12 cellular contexts compared by ENCODE assay signal in genomic region chr11:68581439-68581838, GRCh38.
A peak's percentile ranks its signal among the peaks of the same experiment; 100 is the strongest.
DNase-seq lines count a peak whose midpoint lies in the region; ATAC-seq and TF ChIP-seq lines count a peak whose summit lies in the region.
"Had no signal": no experiment of that assay in that cellular context is flagged by ENCODE, and none has a peak within 500 bp of the region (broad histone marks: within the 10 kb centered on the region; RNA-seq: fewer than 3 reads in every experiment).

No MANE protein-coding gene starts in this region.

- no peak overlapping the region for H2BK15ac ChIP-seq in IMR-90 (ENCODE audit: low read depth, low read length)
- H2BK15ac ChIP-seq in neuronal stem cell (ENCODE audit: low read length): no peak overlapping the region

- TF ChIP-seq POLR2A in IMR-90 (IDR thresholded peaks at IDR 0.05; ENCODE audit: low read depth, low read length): no peak

- peak overlapping the region; percentile 66 for H3K27ac ChIP-seq in BLaER1
- no peak overlapping the region for H3K27ac ChIP-seq in IMR-90 (ENCODE audit: insufficient read depth, low read length)
- peak overlapping the region; percentile 50 to 75 for H3K27ac ChIP-seq in ascending aorta
- H3K27ac ChIP-seq in osteoblast (ENCODE audit: low read depth, low read length): peak overlapping the region; percentile 79
- no peak overlapping the region for H3K27ac ChIP-seq in neuronal stem cell (replicated peaks; ENCODE audit: low read length)

- H3K18ac ChIP-seq in IMR-90 (ENCODE audit: low read depth, low read length) (no peak overlapping the region), neuronal stem cell (ENCODE audit: low read length) (no peak overlapping the region)

- peaks cover 53% of the 10 kb centered on the region for H4K20me1 ChIP-seq in BLaER1
- H4K20me1 ChIP-seq in IMR-90 (ENCODE audit: insufficient read depth, low read length): peaks cover 31% of the 10 kb centered on the region
- peaks cover 7% of the 10 kb centered on the region for H4K20me1 ChIP-seq in osteoblast (ENCODE audit: insufficient read depth, low read length)

- H3K9ac ChIP-seq in BLaER1 (0 out of 2 replicates have a peak overlapping the region, but pooled peaks have one; percentile 37), IMR-90 (ENCODE audit: low read depth, low read length) (no peak overlapping the region), neuronal stem cell (ENCODE audit: low read depth, low read length, poor library complexity) (no peak overlapping the region)

- H3K9me3 ChIP-seq in BLaER1 (0 out of 2 replicates have a peak, but pooled peaks cover 4% of the 10 kb centered on the region), IMR-90 (ENCODE audit: control insufficient read depth, insufficient read depth, low read length) (no peaks in the 10 kb centered on the region), ascending aorta (no peaks in the 10 kb centered on the region), osteoblast (ENCODE audit: low read depth, low read length) (no peaks in the 10 kb centered on the region), neuronal stem cell (replicated peaks in 1 of 2; ENCODE audit: control insufficient read depth in 2 of 2, insufficient read depth in 1 of 2, low read depth in 1 of 2, low read length in 2 of 2) (peaks cover 0 to 4% of the 10 kb centered on the region in 2 donors)

- no peak overlapping the region for H3K4ac ChIP-seq in IMR-90 (ENCODE audit: low read depth, low read length)
- H3K4ac ChIP-seq in neuronal stem cell (ENCODE audit: low read length): no peak overlapping the region

- 76% methylated on average over 2 of the region's 4 CpGs; no CpG with 5 or more reads in 1 of the 2 experiments for WGBS in IMR-90 (ENCODE audit: extremely low coverage in 2 of 2, insufficient read length in 1 of 2), 2 experiments
- no CpG with 5 or more reads among the region's 4 CpGs for WGBS in neuronal stem cell (ENCODE audit: extremely low coverage in 2 of 2, insufficient read length in 2 of 2, insufficient replicate concordance in 1 of 2), 2 donors

- H2BK120ac ChIP-seq in IMR-90 (ENCODE audit: low read depth, low read length) (no peak overlapping the region), neuronal stem cell (ENCODE audit: low read depth, low read length) (no peak overlapping the region)

- H3K27me3 ChIP-seq in BLaER1 (no peaks in the 10 kb centered on the region), IMR-90 (ENCODE audit: control insufficient read depth, insufficient read depth, low read length) (no peaks in the 10 kb centered on the region), ascending aorta (no peaks in the 10 kb centered on the region), osteoblast (ENCODE audit: insufficient read depth, low read length) (no peaks in the 10 kb centered on the region), neuronal stem cell (ENCODE audit: control insufficient read depth in 3 of 3, insufficient read depth in 3 of 3, low read depth in 1 of 3, low read length in 3 of 3) (no peaks in the 10 kb centered on the region)

- H2BK5ac ChIP-seq in IMR-90 (ENCODE audit: low read depth, low read length, poor library complexity, severe bottlenecking) (no peak overlapping the region), neuronal stem cell (ENCODE audit: low read length) (no peak overlapping the region)

- no peak overlapping the region for H2AK9ac ChIP-seq in IMR-90 (replicated peaks; ENCODE audit: low read depth, low read length, poor library complexity)

- H3K23ac ChIP-seq in IMR-90 (ENCODE audit: low read depth, low read length): no peak overlapping the region
- H3K23ac ChIP-seq in neuronal stem cell (ENCODE audit: low read depth, low read length, poor library complexity): no peak overlapping the region

- CTCF ChIA-PET in IMR-90 (lab: Yijun Ruan, JAX): no interaction called here

- no peak overlapping the region for H2AK5ac ChIP-seq in IMR-90 (ENCODE audit: low read depth, low read length)
- H2AK5ac ChIP-seq in neuronal stem cell (ENCODE audit: low read depth, low read length): no peak overlapping the region

- no peak overlapping the region for H4K5ac ChIP-seq in IMR-90 (ENCODE audit: low read depth, low read length)

- TF ChIP-seq CTCF in IMR-90 (conservative IDR thresholded peaks at IDR 0.05; ENCODE audit: low read depth, low read length): no peak
- no peak for TF ChIP-seq CTCF in ascending aorta (IDR thresholded peaks at IDR 0.05)
- TF ChIP-seq CTCF in osteoblast (IDR thresholded peaks at IDR 0.05; ENCODE audit: extremely low read depth, low read depth, low read length): no peak

- peaks cover 20% of the 10 kb centered on the region for H3K9me1 ChIP-seq in IMR-90 (ENCODE audit: insufficient read depth, low read length)

- TF ChIP-seq RAD21 in IMR-90 (IDR thresholded peaks at IDR 0.05; ENCODE audit: low read length): no peak

- BruUV-seq in IMR-90 (replicated peaks; lab: Mats Ljungman, UMichigan): no TSS peak

- H3K4me3 ChIP-seq in BLaER1: no peak overlapping the region
- H3K4me3 ChIP-seq in IMR-90 (ENCODE audit: insufficient read depth, low read depth, low read length): no peak overlapping the region
- H3K4me3 ChIP-seq in ascending aorta: no peak overlapping the region
- no peak overlapping the region for H3K4me3 ChIP-seq in osteoblast (ENCODE audit: insufficient read depth, low read length)
- no peak overlapping the region for H3K4me3 ChIP-seq in neuronal stem cell (ENCODE audit: low read length in 2 of 2)

- DNase-seq in IMR-90: no peak
- no peak for DNase-seq in ascending aorta (ENCODE audit: low spot score in 2 of 2)
- DNase-seq in osteoblast (ENCODE audit: insufficient read length, low spot score, missing footprints): no peak
- no peak for DNase-seq in neuronal stem cell (ENCODE audit: low spot score)
- DNase-seq in dedifferentiated amniotic fluid mesenchymal stem cell (ENCODE audit: extremely low spot score): no peak
- DNase-seq in NCI-H1417 treated with DMSO at 0.1 percent for 48 hours (lab: John Stamatoyannopoulos, UW): no peak
- DNase-seq: activated naive CD4-positive, alpha-beta T cell treated with anti-CD3 and anti-CD28 coated beads, Interleukin-2, amount 50 U/mL, for 16 hours; GDM1; stimulated activated CD4-positive, alpha-beta T cell treated with anti-CD3 and anti-CD28 coated beads, Interleukin-2, amount 100 ng/mL, for 24 hours had no signal

- H4K8ac ChIP-seq in IMR-90 (ENCODE audit: low read depth in 2 of 2, low read length in 2 of 2): no peak overlapping the region
- no peak overlapping the region for H4K8ac ChIP-seq in neuronal stem cell (ENCODE audit: low read depth, low read length)

- in situ Hi-C loops in IMR-90 (cut with MboI; ENCODE audit: low sequenced_read_pairs): no loop called here

- intact Hi-C loops in IMR-90 (cut with micrococcal nuclease) (no loop called here), ascending aorta (cut with DNase I) (no loop called here)

- H4K91ac ChIP-seq in IMR-90 (ENCODE audit: insufficient read depth, low read depth, low read length) (no peak overlapping the region), neuronal stem cell (ENCODE audit: low read depth, low read length, poor library complexity) (no peak overlapping the region)

- peaks cover 75% of the 10 kb centered on the region for H3K36me3 ChIP-seq in BLaER1
- H3K36me3 ChIP-seq in IMR-90 (ENCODE audit: control insufficient read depth, insufficient read depth, low read length): peaks cover 28% of the 10 kb centered on the region
- peaks cover 24 to 33% of the 10 kb centered on the region in 2 donors for H3K36me3 ChIP-seq in ascending aorta
- H3K36me3 ChIP-seq in osteoblast (ENCODE audit: insufficient read depth, low read length): peaks cover 59% of the 10 kb centered on the region
- peaks cover 33 to 96% of the 10 kb centered on the region in 2 donors for H3K36me3 ChIP-seq in neuronal stem cell (replicated peaks in 1 of 2; ENCODE audit: control insufficient read depth in 2 of 2, insufficient read depth in 2 of 2, low read length in 2 of 2)

- no peak overlapping the region for H2BK12ac ChIP-seq in neuronal stem cell (ENCODE audit: low read length)

- H3K56ac ChIP-seq in IMR-90 (ENCODE audit: extremely low read depth, insufficient read depth, low read length): no peak overlapping the region

- peaks cover 76% of the 10 kb centered on the region for H3K4me1 ChIP-seq in BLaER1
- H3K4me1 ChIP-seq in IMR-90 (ENCODE audit: control insufficient read depth, insufficient read depth, low read length): peaks cover 7% of the 10 kb centered on the region
- H3K4me1 ChIP-seq in ascending aorta: peaks cover 17 to 28% of the 10 kb centered on the region in 2 donors
- peaks cover 22% of the 10 kb centered on the region for H3K4me1 ChIP-seq in osteoblast (ENCODE audit: insufficient read depth, low read length)
- no peaks in the 10 kb centered on the region for H3K4me1 ChIP-seq in neuronal stem cell (ENCODE audit: control insufficient read depth in 2 of 2, insufficient read depth in 1 of 2, low read depth in 1 of 2, low read length in 2 of 2)

- H3K14ac ChIP-seq in IMR-90 (replicated peaks; ENCODE audit: low read depth, low read length) (no peak overlapping the region), neuronal stem cell (ENCODE audit: low read length) (no peak overlapping the region)

- H3K4me2 ChIP-seq in BLaER1 (peak overlapping the region; percentile 88), IMR-90 (ENCODE audit: low read depth, low read length) (no peak overlapping the region), osteoblast (ENCODE audit: insufficient read depth, low read length) (no peak overlapping the region), neuronal stem cell (ENCODE audit: insufficient read depth, low read length, poor library complexity, severe bottlenecking) (no peak overlapping the region)

- H3K79me1 ChIP-seq in IMR-90 (ENCODE audit: low read depth in 1 of 2, low read length in 2 of 2): peaks cover 32 to 70% of the 10 kb centered on the region in 2 experiments
- H3K79me1 ChIP-seq in neuronal stem cell (ENCODE audit: low read depth, low read length): no peaks in the 10 kb centered on the region

- dilution Hi-C loops in IMR-90 (cut with HindIII; ENCODE audit: low sequenced_read_pairs, unreplicated experiment): no loop called here

- peaks cover 27% of the 10 kb centered on the region for H3K79me2 ChIP-seq in osteoblast (ENCODE audit: insufficient read depth, low read length)

- ATAC-seq in IMR-90 (ENCODE audit: low read depth) (no peak), HG02852 (IDR thresholded peaks at IDR 0.05; ENCODE audit: unreplicated experiment) (no peak)
- ATAC-seq: HCT116 had no signal

- H2AFZ ChIP-seq in IMR-90 (replicated peaks; ENCODE audit: low read length, poor library complexity) (no peak overlapping the region), osteoblast (ENCODE audit: low read length) (no peak overlapping the region), neuronal stem cell (ENCODE audit: low read length) (no peak overlapping the region)

- H2BK20ac ChIP-seq in IMR-90 (ENCODE audit: low read depth, low read length): no peak overlapping the region

- POLR2A ChIA-PET in IMR-90 (lab: Charles Lee; ENCODE audit: unreplicated experiment): no interaction called here

TF ChIP-seq in IMR-90, 13 proteins besides CTCF, POLR2A, EP300 and RAD21 (continues in another document):
- TF ChIP-seq NFE2L2 (IDR thresholded peaks at IDR 0.05; ENCODE audit: low read depth, low read length): 0 out of 2 replicates have a peak, but pooled peaks have one; percentile 7

Comparison
In these comparisons a context has a peak if more than half of its experiments do, and no peak if none do; other contexts are left out.
1. H3K27ac ChIP-seq: peak in BLaER1 (single experiment), ascending aorta (2 of 2) and osteoblast (single experiment); none in IMR-90 (single experiment) and neuronal stem cell (single experiment).